In genomic region chr1:6601049-6601864, GRCh38 we compare ENCODE assay signal across 2 cellular contexts.
TF ChIP-seq lines count a peak whose summit lies in the region.

No MANE protein-coding gene starts in this region.

TF ChIP-seq in GM23338, 12 proteins besides CTCF, POLR2A, EP300 and RAD21:
- no peak for TF ChIP-seq STAT1 (IDR thresholded peaks at IDR 0.05; ENCODE audit: unreplicated experiment)
- TF ChIP-seq CREB1 (CRISPR knock-in tag; IDR thresholded peaks at IDR 0.05; ENCODE audit: low read depth) = 0 out of 2 replicates have a peak, but pooled peaks have one; percentile 38
TF ChIP-seq in GM23338: peak in this region for 1.

TF ChIP-seq in HepG2, 621 proteins besides CTCF, POLR2A, EP300 and RAD21 (continues in another document):
- TF ChIP-seq CENPT (CRISPR knock-in tag; IDR thresholded peaks at IDR 0.05; ENCODE audit: low read depth) (peak; percentile 2; the same call in 1 of the 2 replicates), ZNF691 (CRISPR knock-in tag; IDR thresholded peaks at IDR 0.05; ENCODE audit: borderline replicate concordance, low read depth) (no peak), GABPA (IDR thresholded peaks at IDR 0.05; ENCODE audit: low read depth, low read length) (no peak), GABPA (CRISPR knock-in tag; IDR thresholded peaks at IDR 0.05; ENCODE audit: low read depth) (no peak), ZNF746 (CRISPR knock-in tag; IDR thresholded peaks at IDR 0.05) (no peak), FOXK2 (IDR thresholded peaks at IDR 0.05) (peak; percentile 96), ZNF850 (CRISPR knock-in tag; conservative IDR thresholded peaks at IDR 0.05) (no peak), ZNF543 (CRISPR knock-in tag; IDR thresholded peaks at IDR 0.05) (peak; percentile 56; the same call in 1 of the 2 replicates), CBFB (CRISPR knock-in tag; IDR thresholded peaks at IDR 0.05) (no peak), GLMP (CRISPR knock-in tag; IDR thresholded peaks at IDR 0.05; ENCODE audit: borderline replicate concordance) (no peak), ASH2L (IDR thresholded peaks at IDR 0.05; ENCODE audit: insufficient read length, low read depth, low read length) (peak; percentile 25), ZNF713 (CRISPR knock-in tag; IDR thresholded peaks at IDR 0.05) (no peak), ZNF772 (CRISPR knock-in tag; IDR thresholded peaks at IDR 0.05) (0 out of 2 replicates have a peak, but pooled peaks have one; percentile 41), ZNF747 (CRISPR knock-in tag; IDR thresholded peaks at IDR 0.05; ENCODE audit: borderline replicate concordance) (no peak), ZBED4 (CRISPR knock-in tag; IDR thresholded peaks at IDR 0.05; ENCODE audit: borderline replicate concordance) (0 out of 2 replicates have a peak, but pooled peaks have one; percentile 30), ZNF770 (CRISPR knock-in tag; IDR thresholded peaks at IDR 0.05) (no peak), SIN3A (IDR thresholded peaks at IDR 0.05; ENCODE audit: borderline replicate concordance, low read depth, low read length) (peak; percentile 94; the same call in 1 of the 2 replicates), MATR3 (CRISPR knock-in tag; IDR thresholded peaks at IDR 0.05) (no peak), TOE1 (CRISPR knock-in tag; IDR thresholded peaks at IDR 0.05) (no peak), ZGPAT (CRISPR knock-in tag; IDR thresholded peaks at IDR 0.05) (no peak), HBP1 (CRISPR knock-in tag; IDR thresholded peaks at IDR 0.05; ENCODE audit: low read depth) (no peak), NFE2L2 (IDR thresholded peaks at IDR 0.05; ENCODE audit: low read length) (peak; percentile 84), NR3C1 (CRISPR knock-in tag; IDR thresholded peaks at IDR 0.05) (no peak), ZNF83 (CRISPR knock-in tag; IDR thresholded peaks at IDR 0.05; ENCODE audit: borderline replicate concordance) (no peak), ESRRA (CRISPR knock-in tag; IDR thresholded peaks at IDR 0.05; ENCODE audit: low read depth) (no peak), NFKBIZ (CRISPR knock-in tag; IDR thresholded peaks at IDR 0.05) (no peak), SRSF1 (optimal IDR thresholded peaks at IDR 0.05; ENCODE audit: low read depth, low read length) (peak; percentile 47), SMC3 (IDR thresholded peaks at IDR 0.05; ENCODE audit: low read length) (no peak), ZBTB37 (CRISPR knock-in tag; IDR thresholded peaks at IDR 0.05) (no peak), ATAD3A (CRISPR knock-in tag; IDR thresholded peaks at IDR 0.05) (no peak), ZNF775 (CRISPR knock-in tag; IDR thresholded peaks at IDR 0.05; ENCODE audit: borderline replicate concordance) (no peak), ISL2 (CRISPR knock-in tag; IDR thresholded peaks at IDR 0.05) (no peak), ARNT (IDR thresholded peaks at IDR 0.05) (no peak), PBX3 (CRISPR knock-in tag; IDR thresholded peaks at IDR 0.05; ENCODE audit: borderline replicate concordance) (no peak), ZNF124 (CRISPR knock-in tag; IDR thresholded peaks at IDR 0.05) (no peak), MLX (CRISPR knock-in tag; IDR thresholded peaks at IDR 0.05) (0 out of 2 replicates have a peak, but pooled peaks have one; percentile 21), ZNF121 (CRISPR knock-in tag; IDR thresholded peaks at IDR 0.05) (no peak), NR2F1 (CRISPR knock-in tag; IDR thresholded peaks at IDR 0.05) (no peak), PRDM4 (CRISPR knock-in tag; IDR thresholded peaks at IDR 0.05; ENCODE audit: borderline replicate concordance) (no peak), CHD4 (IDR thresholded peaks at IDR 0.05; ENCODE audit: borderline replicate concordance, low read length) (no peak), MED1 (CRISPR knock-in tag; IDR thresholded peaks at IDR 0.05) (peak; percentile 30; the same call in 1 of the 2 replicates), HMG20B (CRISPR knock-in tag; conservative IDR thresholded peaks at IDR 0.05) (no peak), DBP (CRISPR knock-in tag; IDR thresholded peaks at IDR 0.05; ENCODE audit: not compliant biosample characterization) (no peak), ZNF251 (CRISPR knock-in tag; IDR thresholded peaks at IDR 0.05) (no peak), ZNF780A (CRISPR knock-in tag; IDR thresholded peaks at IDR 0.05) (no peak)
